Comparison of ENCODE assay signal across 1 cellular context in genomic region chr10:45649296-45649695, GRCh38.
TF ChIP-seq lines count a peak whose summit lies in the region.

No MANE protein-coding gene starts in this region.

TF ChIP-seq in K562, 482 proteins besides CTCF, POLR2A, EP300 and RAD21:
- TF ChIP-seq IRF1 (CRISPR knock-in tag; IDR thresholded peaks at IDR 0.05; ENCODE audit: borderline replicate concordance): no peak
- no peak for TF ChIP-seq ERF (CRISPR knock-in tag; IDR thresholded peaks at IDR 0.05)
- no peak for TF ChIP-seq GATAD2B (IDR thresholded peaks at IDR 0.05; ENCODE audit: borderline replicate concordance)
- no peak for TF ChIP-seq CBFA2T2 (conservative IDR thresholded peaks at IDR 0.05)
- TF ChIP-seq DDX20 (tag; IDR thresholded peaks at IDR 0.05; ENCODE audit: low read depth): no peak
- TF ChIP-seq ETS1 (conservative IDR thresholded peaks at IDR 0.05; ENCODE audit: control insufficient read depth, low read depth, low read length): no peak
- TF ChIP-seq PPARD (CRISPR knock-in tag; IDR thresholded peaks at IDR 0.05): no peak
- no peak for TF ChIP-seq SMARCC2 (IDR thresholded peaks at IDR 0.05; ENCODE audit: low read depth)
- TF ChIP-seq TCF15 (CRISPR knock-in tag; IDR thresholded peaks at IDR 0.05): no peak
- no peak for TF ChIP-seq TAL1 (IDR thresholded peaks at IDR 0.05)
- no peak for TF ChIP-seq CHD2 (IDR thresholded peaks at IDR 0.05; ENCODE audit: low read depth, low read length)
- no peak for TF ChIP-seq ETV6 (IDR thresholded peaks at IDR 0.05; ENCODE audit: borderline replicate concordance in 1 of 2, low read depth in 2 of 2, low read length in 1 of 2)
- TF ChIP-seq ETV6 (CRISPR knock-in tag; IDR thresholded peaks at IDR 0.05; ENCODE audit: borderline replicate concordance): no peak
- TF ChIP-seq NFIC (IDR thresholded peaks at IDR 0.05): no peak
- TF ChIP-seq ZNF668 (CRISPR knock-in tag; IDR thresholded peaks at IDR 0.05): no peak
- no peak for TF ChIP-seq SNRNP70 (optimal IDR thresholded peaks at IDR 0.05; ENCODE audit: low read depth, low read length)
- no peak for TF ChIP-seq RNF219 (CRISPR knock-in tag; IDR thresholded peaks at IDR 0.05)
